1 cellular context compared by ENCODE assay signal in genomic region chr4:107689912-107690587, GRCh38.
TF ChIP-seq lines count a peak whose summit lies in the region.

No MANE protein-coding gene starts in this region.

TF ChIP-seq in SK-N-SH, 30 proteins besides CTCF, POLR2A, EP300 and RAD21 (continued from another document):
- TF ChIP-seq, protein P1, sequence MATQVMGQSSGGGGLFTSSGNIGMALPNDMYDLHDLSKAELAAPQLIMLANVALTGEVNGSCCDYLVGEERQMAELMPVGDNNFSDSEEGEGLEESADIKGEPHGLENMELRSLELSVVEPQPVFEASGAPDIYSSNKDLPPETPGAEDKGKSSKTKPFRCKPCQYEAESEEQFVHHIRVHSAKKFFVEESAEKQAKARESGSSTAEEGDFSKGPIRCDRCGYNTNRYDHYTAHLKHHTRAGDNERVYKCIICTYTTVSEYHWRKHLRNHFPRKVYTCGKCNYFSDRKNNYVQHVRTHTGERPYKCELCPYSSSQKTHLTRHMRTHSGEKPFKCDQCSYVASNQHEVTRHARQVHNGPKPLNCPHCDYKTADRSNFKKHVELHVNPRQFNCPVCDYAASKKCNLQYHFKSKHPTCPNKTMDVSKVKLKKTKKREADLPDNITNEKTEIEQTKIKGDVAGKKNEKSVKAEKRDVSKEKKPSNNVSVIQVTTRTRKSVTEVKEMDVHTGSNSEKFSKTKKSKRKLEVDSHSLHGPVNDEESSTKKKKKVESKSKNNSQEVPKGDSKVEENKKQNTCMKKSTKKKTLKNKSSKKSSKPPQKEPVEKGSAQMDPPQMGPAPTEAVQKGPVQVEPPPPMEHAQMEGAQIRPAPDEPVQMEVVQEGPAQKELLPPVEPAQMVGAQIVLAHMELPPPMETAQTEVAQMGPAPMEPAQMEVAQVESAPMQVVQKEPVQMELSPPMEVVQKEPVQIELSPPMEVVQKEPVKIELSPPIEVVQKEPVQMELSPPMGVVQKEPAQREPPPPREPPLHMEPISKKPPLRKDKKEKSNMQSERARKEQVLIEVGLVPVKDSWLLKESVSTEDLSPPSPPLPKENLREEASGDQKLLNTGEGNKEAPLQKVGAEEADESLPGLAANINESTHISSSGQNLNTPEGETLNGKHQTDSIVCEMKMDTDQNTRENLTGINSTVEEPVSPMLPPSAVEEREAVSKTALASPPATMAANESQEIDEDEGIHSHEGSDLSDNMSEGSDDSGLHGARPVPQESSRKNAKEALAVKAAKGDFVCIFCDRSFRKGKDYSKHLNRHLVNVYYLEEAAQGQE (IDR thresholded peaks at IDR 0.05; ENCODE audit: low read depth, low read length): no peak
- no peak for TF ChIP-seq FOXM1 (IDR thresholded peaks at IDR 0.05; ENCODE audit: low read depth)
- no peak for TF ChIP-seq YY1 (IDR thresholded peaks at IDR 0.05; ENCODE audit: low read depth)
- TF ChIP-seq RFX5 (IDR thresholded peaks at IDR 0.05; ENCODE audit: low read length): no peak
- no peak for TF ChIP-seq RXRA (IDR thresholded peaks at IDR 0.05; ENCODE audit: borderline replicate concordance, low read depth)
- TF ChIP-seq TEAD4 (IDR thresholded peaks at IDR 0.05; ENCODE audit: borderline replicate concordance, insufficient read depth): 0 out of 2 replicates have a peak, but pooled peaks have one; percentile 29
- TF ChIP-seq CHD2 (IDR thresholded peaks at IDR 0.05; ENCODE audit: low read length, partially characterized antibody): no peak
- TF ChIP-seq JUND (IDR thresholded peaks at IDR 0.05): peak; percentile 82
- TF ChIP-seq ELF1 (IDR thresholded peaks at IDR 0.05): no peak
- TF ChIP-seq POLR2AphosphoS5 (IDR thresholded peaks at IDR 0.05; ENCODE audit: low read depth, low read length): peak; percentile 29; the same call in 1 of the 2 replicates
- no peak for TF ChIP-seq USF1 (IDR thresholded peaks at IDR 0.05; ENCODE audit: borderline replicate concordance, low read depth)
- TF ChIP-seq SMC3 (IDR thresholded peaks at IDR 0.05; ENCODE audit: low read depth, low read length): no peak
TF ChIP-seq in SK-N-SH: peak in this region for 6.
